Comparison of ENCODE assay signal across 8 cellular contexts in the genomic region with DNA sequence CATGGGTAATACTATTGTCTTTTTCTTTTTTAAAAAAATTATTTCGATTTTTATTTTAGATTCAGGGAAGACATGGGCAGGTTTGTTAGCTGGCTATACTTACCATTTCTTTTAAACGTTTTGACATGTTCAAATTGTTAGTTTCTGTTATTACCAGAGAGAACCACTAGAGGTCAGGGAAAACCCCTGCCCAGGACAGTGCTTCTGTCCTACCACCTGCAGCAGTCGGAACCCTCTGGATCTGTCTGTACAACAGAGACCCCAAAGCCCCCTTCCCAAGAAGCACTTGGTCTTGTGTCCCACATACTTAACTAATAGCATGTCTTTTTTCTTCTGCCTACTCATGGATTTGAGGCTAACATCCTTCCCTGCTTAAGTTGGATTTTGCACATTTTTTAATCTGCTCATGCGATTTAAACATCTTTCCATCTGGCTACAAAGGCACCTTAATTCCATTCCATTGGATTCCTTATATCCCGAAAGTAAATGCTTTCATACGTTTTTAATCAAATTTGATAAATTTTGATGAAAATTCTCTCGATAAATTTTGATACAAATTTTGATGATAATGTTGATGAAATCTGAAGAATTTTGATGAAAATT. TPM values are rescaled to one million over a fixed set of nuclear protein-coding genes. Genes with fewer than 3 reads are reported as not detected.
DNase-seq lines count a peak whose midpoint lies in the region; ATAC-seq and TF ChIP-seq lines count a peak whose summit lies in the region.

No MANE protein-coding gene starts in this region.

- H3K27me3 Mint-ChIP-seq in endothelial cell (ENCODE audit: unreplicated experiment) (no peaks in the 10 kb centered on the region), naive B cell (peaks cover 0 to 6% (median 0%) of the 10 kb centered on the region in 3 donors)

- H3K36me3 Mint-ChIP-seq in endothelial cell (ENCODE audit: low read depth, unreplicated experiment) (no peaks in the 10 kb centered on the region), naive B cell (no peaks in the 10 kb centered on the region)

- H3K27ac Mint-ChIP-seq in endothelial cell (ENCODE audit: unreplicated experiment) (no peak overlapping the region), naive B cell (peak overlapping the region in 1 of 6 donors; percentile 59)

- DNase-seq in stimulated activated CD4-positive, alpha-beta T cell treated with anti-CD3 and anti-CD28 coated beads, Interleukin-15, amount 100 ng/mL, for 24 hours, result peak; percentile 21
- DNase-seq in stimulated activated CD4-positive, alpha-beta T cell treated with anti-CD3 and anti-CD28 coated beads, Interleukin-1b, Interleukin-23, amount 100 ng/mL, for 48 hours, result no peak
- peak; percentile 41 for DNase-seq in HT1080 (ENCODE audit: low read depth)
- DNase-seq in RWPE1 (ENCODE audit: low spot score), result peak; percentile 80
- peak; percentile 31 for DNase-seq in endothelial cell (ENCODE audit: low spot score)
- peak; percentile 19 for DNase-seq in naive B cell
- DNase-seq in posterior cingulate gyrus, result no peak

- POLR2A ChIA-PET in RWPE1 (lab: Yijun Ruan, JAX; ENCODE audit: low non-redundant PET), result no interaction called here

- CTCF ChIA-PET in RWPE1 (lab: Yijun Ruan, JAX), result interaction anchor here (0.6 to 0.9 kb wide), 7 partner anchors 11 to 628 kb away, joined by 3 to 6 read pairs (median 3); no protein-coding TSS in a partner anchor

- H3K27ac ChIP-seq in RWPE1, result no peak overlapping the region

- ATAC-seq in GM21737 (IDR thresholded peaks at IDR 0.05; ENCODE audit: unreplicated experiment) (peak; percentile 87), naive B cell (ENCODE audit: low read depth in 2 of 2) (peak; percentile 59 to 71)

- H3K9me3 Mint-ChIP-seq in endothelial cell (ENCODE audit: unreplicated experiment), result no peaks in the 10 kb centered on the region
- H3K9me3 Mint-ChIP-seq in naive B cell, result no peaks in the 10 kb centered on the region

- intact Hi-C loops in posterior cingulate gyrus (cut with DNase I), result loop anchor here (2.0 kb wide), 1 partner anchor 97 kb away; no protein-coding TSS in a partner anchor

- TF ChIP-seq CTCF in RWPE1 (conservative IDR thresholded peaks at IDR 0.05; ENCODE audit: low read depth), result peak; percentile 81
- TF ChIP-seq CTCF in endothelial cell (IDR thresholded peaks at IDR 0.05; ENCODE audit: unreplicated experiment), result peak; percentile 78

- H3K4me1 Mint-ChIP-seq in endothelial cell (ENCODE audit: unreplicated experiment), result no peaks in the 10 kb centered on the region
- peaks cover 0 to 3% (median 0%) of the 10 kb centered on the region in 3 donors for H3K4me1 Mint-ChIP-seq in naive B cell

- no peak overlapping the region for H3K4me3 Mint-ChIP-seq in endothelial cell (ENCODE audit: unreplicated experiment)
- H3K4me3 Mint-ChIP-seq in naive B cell, result no peak overlapping the region

RNA-seq across cellular contexts. Expression of a gene that starts 10.0 kb away (rescaled TPM):
- total RNA-seq in HT1080 (2014; rRNA removed; shearing (Covaris generic)), result 4.3 and 4.9 TPM in 2 replicates
- 3.3 and 3.4 TPM in 2 replicates for polyA plus RNA-seq in HT1080 (2015; cell fraction: cytosol; rRNA removed)
- 1.1 and 1.8 TPM in 2 replicates for polyA plus RNA-seq in HT1080 (2015; cell fraction: nucleus; rRNA removed)
- total RNA-seq in endothelial cell (ENCODE audit: unreplicated experiment), result 34.7 TPM
- polyA plus RNA-seq in naive B cell (ENCODE audit: low read depth in 6 of 6), result 10 to 100 TPM in 2 of 6 donors, 1 to 10 TPM in 3, not detected in 1; 3.7 to 37.5 (median 5.5) TPM

Comparison
In these comparisons a context has a peak if more than half of its experiments do, and no peak if none do; other contexts are left out.
1. DNase-seq: peak in stimulated activated CD4-positive, alpha-beta T cell treated with anti-CD3 and anti-CD28 coated beads, Interleukin-15, amount 100 ng/mL, for 24 hours (single experiment), HT1080 (single experiment), RWPE1 (single experiment), endothelial cell (single experiment) and naive B cell (single experiment); none in stimulated activated CD4-positive, alpha-beta T cell treated with anti-CD3 and anti-CD28 coated beads, Interleukin-1b, Interleukin-23, amount 100 ng/mL, for 48 hours (single experiment) and posterior cingulate gyrus (0 of 10).